ENCODE assay signal across 12 cellular contexts in genomic region chr16:31344712-31345111, GRCh38. TPM values are rescaled to one million over a fixed set of nuclear protein-coding genes. Genes with fewer than 3 reads are reported as not detected.
DNase-seq lines count a peak whose midpoint lies in the region; ATAC-seq and TF ChIP-seq lines count a peak whose summit lies in the region.
"Had no signal": no experiment of that assay in that cellular context is flagged by ENCODE, and none has a peak within 500 bp of the region (broad histone marks: within the 10 kb centered on the region; RNA-seq: fewer than 3 reads in every experiment).

No MANE protein-coding gene starts in this region.

- TF ChIP-seq EP300 in sigmoid colon (IDR thresholded peaks at IDR 0.05), result no peak

- no peaks in the 10 kb centered on the region for H3K9me3 Mint-ChIP-seq in activated CD8-positive, alpha-beta T cell treated with anti-CD3 and anti-CD28 coated beads, Interleukin-2, amount 10 ng/mL, durations not matched to agents 7 days and 5 days (ENCODE audit: insufficient read depth)

- no peak overlapping the region for H3K4me3 ChIP-seq in sigmoid colon
- H3K4me3 ChIP-seq: cardiac muscle cell, tibial nerve had no signal

- H3K27ac ChIP-seq in sigmoid colon, result no peak overlapping the region
- H3K27ac ChIP-seq: cardiac muscle cell, tibial nerve had no signal

- H3K36me3 Mint-ChIP-seq in activated CD8-positive, alpha-beta T cell treated with anti-CD3 and anti-CD28 coated beads, Interleukin-2, amount 10 ng/mL, durations not matched to agents 7 days and 5 days (ENCODE audit: low read depth), result peaks cover 4% of the 10 kb centered on the region

- no peaks in the 10 kb centered on the region for H3K27me3 ChIP-seq in sigmoid colon
- H3K27me3 ChIP-seq: cardiac muscle cell, tibial nerve had no signal

- H3K36me3 ChIP-seq in sigmoid colon, result no peaks in the 10 kb centered on the region
- H3K36me3 ChIP-seq: cardiac muscle cell, tibial nerve had no signal

- no peaks in the 10 kb centered on the region for H3K4me1 ChIP-seq in sigmoid colon
- H3K4me1 ChIP-seq: tibial nerve had no signal

- 65 to 69% methylated on average over 9 of the region's 9 CpGs for WGBS in sigmoid colon, 2 donors

- ATAC-seq in HG02981 (IDR thresholded peaks at IDR 0.05; ENCODE audit: unreplicated experiment), result peak; percentile 77
- ATAC-seq in activated CD8-positive, alpha-beta T cell treated with anti-CD3 and anti-CD28 coated beads, Interleukin-2, amount 10 ng/mL, durations not matched to agents 7 days and 5 days, result no peak

- TF ChIP-seq CTCF in GM10248 (IDR thresholded peaks at IDR 0.05; ENCODE audit: control extremely low read depth, extremely low read depth, low read depth, missing control alignments) (no peak), sigmoid colon (IDR thresholded peaks at IDR 0.05) (no peak)

- H3K4me3 Mint-ChIP-seq in activated CD8-positive, alpha-beta T cell treated with anti-CD3 and anti-CD28 coated beads, Interleukin-2, amount 10 ng/mL, durations not matched to agents 7 days and 5 days, result peak overlapping the region; percentile 35

- DNase-seq in GM10248 (ENCODE audit: extremely low spot score) (peak; percentile 74), GM19240 (ENCODE audit: insufficient read length, low spot score) (peak; percentile 40), kidney glomerular epithelial cell (lab: John Stamatoyannopoulos, UW) (no peak), sigmoid colon (no peak), NCI-H1694 (lab: John Stamatoyannopoulos, UW) (no peak), NCI-H2107 treated with DMSO at 0.1 percent for 48 hours (lab: John Stamatoyannopoulos, UW; ENCODE audit: unreplicated experiment) (no peak)
- peak; percentile 47 for DNase-seq in activated CD8-positive, alpha-beta T cell treated with anti-CD3 and anti-CD28 coated beads, Interleukin-2, amount 10 ng/mL, durations not matched to agents 7 days and 5 days
- DNase-seq: Kasumi-1 had no signal

- TF ChIP-seq POLR2A in sigmoid colon (IDR thresholded peaks at IDR 0.05), result no peak

- CTCF ChIA-PET in GM10248 (lab: Yijun Ruan, JAX), result interaction anchor here (1.1 to 1.5 kb wide), 3 partner anchors 12 to 116 kb away, joined by 3 to 7 read pairs (median 4); no protein-coding TSS in a partner anchor
- CTCF ChIA-PET in activated CD8-positive, alpha-beta T cell treated with anti-CD3 and anti-CD28 coated beads, Interleukin-2, amount 10 ng/mL, durations not matched to agents 7 days and 5 days (lab: Charles Lee), result interaction anchor here (1.1 to 1.4 kb wide), 2 partner anchors 38 to 41 kb away, joined by 3 to 5 read pairs; no protein-coding TSS in a partner anchor

- POLR2A ChIA-PET in GM10248 (lab: Yijun Ruan, JAX), result interaction anchor here (1.2 kb wide), 1 partner anchor 165 kb away, joined by 4 read pairs; the partner anchor contains the start of gene FUS
- POLR2A ChIA-PET in activated CD8-positive, alpha-beta T cell treated with anti-CD3 and anti-CD28 coated beads, Interleukin-2, amount 10 ng/mL, durations not matched to agents 7 days and 5 days (lab: Charles Lee), result no interaction called here

- intact Hi-C loops in sigmoid colon (cut with DNase I), result no loop called here

- peak overlapping the region; percentile 55 for H3K27ac Mint-ChIP-seq in activated CD8-positive, alpha-beta T cell treated with anti-CD3 and anti-CD28 coated beads, Interleukin-2, amount 10 ng/mL, durations not matched to agents 7 days and 5 days

- peaks cover 10% of the 10 kb centered on the region for H3K27me3 Mint-ChIP-seq in activated CD8-positive, alpha-beta T cell treated with anti-CD3 and anti-CD28 coated beads, Interleukin-2, amount 10 ng/mL, durations not matched to agents 7 days and 5 days (ENCODE audit: low read depth)

- H3K9me3 ChIP-seq in sigmoid colon, result no peaks in the 10 kb centered on the region
- H3K9me3 ChIP-seq: tibial nerve had no signal

- H3K4me1 Mint-ChIP-seq in activated CD8-positive, alpha-beta T cell treated with anti-CD3 and anti-CD28 coated beads, Interleukin-2, amount 10 ng/mL, durations not matched to agents 7 days and 5 days (ENCODE audit: low read depth), result peaks cover 42% of the 10 kb centered on the region

RNA-seq across cellular contexts. Expression of gene ITGAX, which starts 10.3 kb away (rescaled TPM):
- total RNA-seq in activated CD8-positive, alpha-beta T cell treated with anti-CD3 and anti-CD28 coated beads, Interleukin-2, amount 10 ng/mL, durations not matched to agents 7 days and 5 days, result 10 to 100 TPM; 22.7 to 25.0 TPM
- total RNA-seq in sigmoid colon, result 1 to 10 TPM in 2 of 4 donors, under 1 TPM in 2; 0.66 to 3.8 (median 1.8) TPM
- 1 to 10 TPM in 2 of 3 donors, under 1 TPM in 1; 0.60 to 7.6 (median 1.8) TPM for polyA plus RNA-seq in sigmoid colon
- polyA plus RNA-seq: cardiac muscle cell had no signal

RNA-seq across cellular contexts. Expression of gene ITGAD, which starts 48.4 kb away (rescaled TPM):
- under 1 TPM; 0.13 to 0.68 TPM for total RNA-seq in activated CD8-positive, alpha-beta T cell treated with anti-CD3 and anti-CD28 coated beads, Interleukin-2, amount 10 ng/mL, durations not matched to agents 7 days and 5 days
- not detected for total RNA-seq in sigmoid colon
- polyA plus RNA-seq in sigmoid colon, result under 1 TPM in 1 of 3 donors, not detected in 2; 0.22 TPM
- total RNA-seq: cardiac muscle cell, myocyte had no signal
- polyA plus RNA-seq: cardiac muscle cell had no signal

Comparison
In these comparisons a context has a peak if more than half of its experiments do, and no peak if none do; other contexts are left out.
1. DNase-seq: peak in GM10248 (single experiment), GM19240 (single experiment) and activated CD8-positive, alpha-beta T cell treated with anti-CD3 and anti-CD28 coated beads, Interleukin-2, amount 10 ng/mL, durations not matched to agents 7 days and 5 days (single experiment); none in kidney glomerular epithelial cell (single experiment), sigmoid colon (single experiment), NCI-H1694 (single experiment) and NCI-H2107 treated with DMSO at 0.1 percent for 48 hours (single experiment).
2. RNA of gene ITGAX, which starts 10.3 kb away (total RNA-seq): 22.7 to 25.0 TPM in activated CD8-positive, alpha-beta T cell treated with anti-CD3 and anti-CD28 coated beads, Interleukin-2, amount 10 ng/mL, durations not matched to agents 7 days and 5 days; 0.66 to 3.8 TPM in sigmoid colon; every median in the first group is over 4 times any median in the second.